1 cellular context compared by ENCODE assay signal in genomic region chr9:17423681-17424011, GRCh38.
TF ChIP-seq lines count a peak whose summit lies in the region.

No MANE protein-coding gene starts in this region.

TF ChIP-seq in WTC11, 78 proteins besides CTCF, POLR2A, EP300 and RAD21 (continued from another document):
- TF ChIP-seq OVOL2 (CRISPR knock-in tag; IDR thresholded peaks at IDR 0.05; ENCODE audit: borderline replicate concordance): no peak
- no peak for TF ChIP-seq USF1 (CRISPR knock-in tag; IDR thresholded peaks at IDR 0.05)
- TF ChIP-seq E2F1 (CRISPR knock-in tag; IDR thresholded peaks at IDR 0.05): no peak
- TF ChIP-seq ZNF219 (CRISPR knock-in tag; IDR thresholded peaks at IDR 0.05; ENCODE audit: borderline replicate concordance): no peak
- TF ChIP-seq AFF4 (CRISPR knock-in tag; IDR thresholded peaks at IDR 0.05; ENCODE audit: borderline replicate concordance): no peak
- TF ChIP-seq SMAD3 (CRISPR knock-in tag; IDR thresholded peaks at IDR 0.05; ENCODE audit: borderline replicate concordance): no peak
- TF ChIP-seq TP53 (CRISPR knock-in tag; IDR thresholded peaks at IDR 0.05): no peak
- TF ChIP-seq GABPB1 (CRISPR knock-in tag; IDR thresholded peaks at IDR 0.05): no peak
- no peak for TF ChIP-seq ZNF512 (CRISPR knock-in tag; IDR thresholded peaks at IDR 0.05; ENCODE audit: borderline replicate concordance)
